ENCODE assay signal across 9 cellular contexts in genomic region chr12:5556033-5556614, GRCh38.
DNase-seq lines count a peak whose midpoint lies in the region; ATAC-seq, FAIRE-seq and TF ChIP-seq lines count a peak whose summit lies in the region.
"Had no signal": no experiment of that assay in that cellular context is flagged by ENCODE, and none has a peak within 500 bp of the region (broad histone marks: within the 10 kb centered on the region; RNA-seq: fewer than 3 reads in every experiment).

No MANE protein-coding gene starts in this region.

- H3K4me3 ChIP-seq in WERI-Rb-1 (ENCODE audit: low read depth, low read length) = no peak overlapping the region
- no peak overlapping the region for H3K4me3 ChIP-seq in mesendoderm (ENCODE audit: low read length)

- no peak overlapping the region for H2BK15ac ChIP-seq in mesendoderm (replicated peaks; ENCODE audit: low read depth)

- no peak overlapping the region for H3K18ac ChIP-seq in mesendoderm (ENCODE audit: low read length)

- in situ Hi-C loops in G401 (cut with HindIII; ENCODE audit: low sequenced_read_pairs) = no loop called here

- no peak for ATAC-seq in GM18907 (IDR thresholded peaks at IDR 0.05; ENCODE audit: unreplicated experiment)
- no peak for ATAC-seq in HG02571 (IDR thresholded peaks at IDR 0.05; ENCODE audit: unreplicated experiment)

- peaks cover 3% of the 10 kb centered on the region for H3K9me3 ChIP-seq in WERI-Rb-1 (ENCODE audit: severe bottlenecking)

- no peak overlapping the region for H3K23ac ChIP-seq in mesendoderm (ENCODE audit: low read length)

- no peak overlapping the region for H3K4me2 ChIP-seq in mesendoderm (ENCODE audit: low read length)

- DNase-seq in NCI-H146 (lab: John Stamatoyannopoulos, UW) (peak; percentile 14), NCI-H146 treated with DMSO at 0.1 percent for 48 hours (lab: John Stamatoyannopoulos, UW; ENCODE audit: unreplicated experiment) (no peak), H54 (ENCODE audit: insufficient read length, low spot score) (peak; percentile 26), WERI-Rb-1 (peak; percentile 51), mesendoderm (peak; percentile 35), G401 (ENCODE audit: low spot score) (no peak)
- DNase-seq: NCI-H1105 treated with DMSO at 0.1 percent for 48 hours had no signal

- no peaks in the 10 kb centered on the region for H3K27me3 ChIP-seq in WERI-Rb-1 (ENCODE audit: insufficient read depth, low read depth, severe bottlenecking)
- no peaks in the 10 kb centered on the region for H3K27me3 ChIP-seq in mesendoderm (ENCODE audit: insufficient read depth, low read length, poor library complexity)

- TF ChIP-seq CTCF in WERI-Rb-1 (IDR thresholded peaks at IDR 0.05; ENCODE audit: low read depth, low read length) = peak; percentile 64

- no peak overlapping the region for H3K4ac ChIP-seq in mesendoderm (ENCODE audit: low read depth, low read length)

- H4K5ac ChIP-seq in mesendoderm (ENCODE audit: low read length) = no peak overlapping the region

- no CpG with 5 or more reads among the region's 13 CpGs for WGBS in mesendoderm (ENCODE audit: extremely low coverage, insufficient coverage, low lambda C conversion rate)

- H3K36me3 ChIP-seq in WERI-Rb-1 (peaks cover 6% of the 10 kb centered on the region; the same call in 1 of the 2 replicates), mesendoderm (ENCODE audit: control insufficient read depth, insufficient read depth, low read length) (no peaks in the 10 kb centered on the region)

- no peak overlapping the region for H2BK5ac ChIP-seq in mesendoderm (ENCODE audit: low read length)

- H3K79me1 ChIP-seq in mesendoderm (ENCODE audit: low read length) = no peaks in the 10 kb centered on the region

- H3K79me2 ChIP-seq in mesendoderm (ENCODE audit: control insufficient read depth, insufficient read depth, low read length) = no peaks in the 10 kb centered on the region

- no peak overlapping the region for H2AK5ac ChIP-seq in mesendoderm (ENCODE audit: low read length)

- TF ChIP-seq POLR2A in H54 (IDR thresholded peaks at IDR 0.05; ENCODE audit: low read depth, low read length) = no peak

- H3K56ac ChIP-seq in mesendoderm (ENCODE audit: low read length) = no peak overlapping the region

- FAIRE-seq in H54 (lab: Jason Lieb, UNC) = no peak

- no peak overlapping the region for H4K8ac ChIP-seq in mesendoderm (ENCODE audit: low read depth, low read length)

- no peak overlapping the region for H3K9ac ChIP-seq in mesendoderm (ENCODE audit: low read length)

- H3K27ac ChIP-seq in WERI-Rb-1 (no peak overlapping the region; the same call in 1 of the 2 replicates), mesendoderm (ENCODE audit: low read depth, low read length) (no peak overlapping the region)

- peaks cover 1% of the 10 kb centered on the region for H3K4me1 ChIP-seq in mesendoderm (ENCODE audit: control insufficient read depth, low read depth, low read length)

- no peak overlapping the region for H2BK120ac ChIP-seq in mesendoderm (ENCODE audit: low read depth, low read length)

Comparison
In these comparisons a context has a peak if more than half of its experiments do, and no peak if none do; other contexts are left out.
1. DNase-seq: peak in NCI-H146 (single experiment), H54 (single experiment), WERI-Rb-1 (single experiment) and mesendoderm (single experiment); none in NCI-H146 treated with DMSO at 0.1 percent for 48 hours (single experiment) and G401 (single experiment).